ENCODE assay signal across 8 cellular contexts in genomic region chr1:115641762-115642167, GRCh38. TPM values are rescaled to one million over a fixed set of nuclear protein-coding genes. Genes with fewer than 3 reads are reported as not detected.
DNase-seq lines count a peak whose midpoint lies in the region; ATAC-seq and TF ChIP-seq lines count a peak whose summit lies in the region.

Gene VANGL1, plus strand, starts transcription at chr1:115641970. Its CDS starts 9,444 bp downstream, at chr1:115651414.

- H3K4me3 ChIP-seq in mononuclear cell (ENCODE audit: low read length), result peak within 1 kb of the TSS; percentile 53
- H3K4me3 ChIP-seq in thoracic aorta, result peak within 1 kb of the TSS; percentile 79

- in situ Hi-C loops in endometrial microvascular endothelial cells (cut with HindIII; ENCODE audit: inconsistent ontology term, low pct_unique_long_range_greater_than_20kb, low sequenced_read_pairs), result no loop called here

- H3K36me3 ChIP-seq in thoracic aorta, result no peaks in the 10 kb centered on the region

- H3K27me3 ChIP-seq in mononuclear cell (ENCODE audit: insufficient read depth, low read length) (peaks cover 12% of the 10 kb centered on the region), thoracic aorta (replicated peaks; ENCODE audit: insufficient read depth) (no peaks in the 10 kb centered on the region)

- ATAC-seq in GM18519 (IDR thresholded peaks at IDR 0.05; ENCODE audit: low FRiP score, unreplicated experiment) (peak; percentile 37), HG02938 (IDR thresholded peaks at IDR 0.05; ENCODE audit: unreplicated experiment) (peak; percentile 57), thoracic aorta (ENCODE audit: insufficient number of reproducible peaks, low FRiP score, low read depth) (peak; percentile 46)
- ATAC-seq in activated CD4-positive, CD25-positive, alpha-beta regulatory T cell treated with anti-CD3 and anti-CD28 coated beads, Interleukin-2, amount 50 U/mL, for 24 hours, result peak; percentile 76 to 77

- H3K9me3 ChIP-seq in mononuclear cell (ENCODE audit: low read depth, low read length), result no peaks in the 10 kb centered on the region
- H3K9me3 ChIP-seq in thoracic aorta, result no peaks in the 10 kb centered on the region

- DNase-seq in Ammon's horn (ENCODE audit: low spot score), result peak; percentile 24
- peak; percentile 49 for DNase-seq in NCI-H1694 (lab: John Stamatoyannopoulos, UW)
- DNase-seq in thoracic aorta (ENCODE audit: low spot score), result no peak

- H3K4me1 ChIP-seq in mononuclear cell (ENCODE audit: insufficient read depth, low read length), result peaks cover 12% of the 10 kb centered on the region
- peaks cover 4 to 26% of the 10 kb centered on the region in 2 donors for H3K4me1 ChIP-seq in thoracic aorta (ENCODE audit: control insufficient read depth in 1 of 2, low read depth in 2 of 2)

- TF ChIP-seq CTCF in thoracic aorta (IDR thresholded peaks at IDR 0.05), result no peak

- H3K27ac ChIP-seq in thoracic aorta, result peak within 1 kb of the TSS; percentile 33 to 51

RNA-seq across cellular contexts. Expression of gene VANGL1, which starts in this region (rescaled TPM):
- total RNA-seq in endometrial microvascular endothelial cells (ENCODE audit: inconsistent ontology term), result 29.0 TPM
- 1.9 TPM for total RNA-seq in mononuclear cell
- 1 to 10 TPM; 6.5 to 8.8 TPM for total RNA-seq in thoracic aorta
